ENCODE assay signal across 24 cellular contexts in genomic region chr17:37309051-37309450, GRCh38.
"Had no signal": no experiment of that assay in that cellular context is flagged by ENCODE, and none has a peak within 500 bp of the region (broad histone marks: within the 10 kb centered on the region; RNA-seq: fewer than 3 reads in every experiment).

No MANE protein-coding gene starts in this region.

- H3K27ac ChIP-seq: SJCRH30 had no signal

- ATAC-seq: HepG2, SK-N-SH treated with all-trans-retinoic acid at 6 μM for 48 hours had no signal

- H3K27me3 ChIP-seq: MG63, SJCRH30 had no signal

- H3K4me1 ChIP-seq: SJCRH30 had no signal

- H3K4me3 ChIP-seq: MG63, SJCRH30 had no signal

- DNase-seq: IMR-90, Karpas-422, KG1, MG63, NCI-H1092, NCI-H1105 treated with DMSO at 0.1 percent for 48 hours, NCI-H1417 treated with DMSO at 0.1 percent for 48 hours, NCI-H146, NCI-H1694 treated with DMSO at 0.1 percent for 48 hours, NCI-H1930, NCI-H2081, NCI-H2107, NCI-H2171, NCI-H226, NCI-H446, NCI-H510A, NCI-H524 treated with DMSO at 0.1 percent for 48 hours, NCI-H69, NCI-H774, RPMI8226, SHP77 treated with DMSO at 0.1 percent for 48 hours, SJCRH30 had no signal
